Comparison of ENCODE assay signal across 8 cellular contexts in genomic region chr14:89417469-89418225, GRCh38. TPM values are rescaled to one million over a fixed set of nuclear protein-coding genes. Genes with fewer than 3 reads are reported as not detected.
DNase-seq lines count a peak whose midpoint lies in the region; ATAC-seq and TF ChIP-seq lines count a peak whose summit lies in the region.

No MANE protein-coding gene starts in this region.

- ATAC-seq in GM18861 (IDR thresholded peaks at IDR 0.05; ENCODE audit: unreplicated experiment) (peak; percentile 53), HG03066 (IDR thresholded peaks at IDR 0.05; ENCODE audit: low read depth, unreplicated experiment) (peak; percentile 52), lung (ENCODE audit: insufficient read depth, low FRiP score) (peak; percentile 19)

- peaks cover 45% of the 10 kb centered on the region for H3K36me3 Mint-ChIP-seq in dendritic cell treated with granulocyte-macrophage colony-stimulating factor and Interleukin-4, amounts not matched to agents 40 ng/mL and 50 ng/mL, for 4 days (ENCODE audit: low read depth)

- peak overlapping the region; percentile 83 for H3K4me3 Mint-ChIP-seq in dendritic cell treated with granulocyte-macrophage colony-stimulating factor and Interleukin-4, amounts not matched to agents 40 ng/mL and 50 ng/mL, for 4 days

- no peaks in the 10 kb centered on the region for H3K36me3 ChIP-seq in lung (ENCODE audit: control insufficient read depth in 2 of 2, insufficient read depth in 2 of 2, low read length in 2 of 2)

- DNase-seq in AG09319 (ENCODE audit: extremely low read depth, low read depth), result no peak
- DNase-seq in NCI-H460 (ENCODE audit: extremely low read depth, low read depth), result peak; percentile 33
- DNase-seq in activated CD4-positive, alpha-beta T cell treated with anti-CD3 and anti-CD28 coated beads for 4 hours, result peak; percentile 58 to 60
- peak; percentile 63 for DNase-seq in lung (ENCODE audit: low spot score)
- DNase-seq in stimulated activated CD8-positive, alpha-beta memory T cell treated with anti-CD3 and anti-CD28 coated beads, Interleukin-12 subunit alpha, Interleukin-12 subunit beta, amount 100 ng/mL, for 1 hour (ENCODE audit: low read depth), result peak; percentile 32

- H3K9me3 ChIP-seq in lung (ENCODE audit: control insufficient read depth in 2 of 2, insufficient read depth in 1 of 2, low read length in 1 of 2), result no peaks in the 10 kb centered on the region

- H3K4me3 ChIP-seq in lung, result peak overlapping the region; percentile 68

- no peaks in the 10 kb centered on the region for H3K9me3 Mint-ChIP-seq in dendritic cell treated with granulocyte-macrophage colony-stimulating factor and Interleukin-4, amounts not matched to agents 40 ng/mL and 50 ng/mL, for 4 days

- TF ChIP-seq CTCF in AG09319 (IDR thresholded peaks at IDR 0.05; ENCODE audit: low read depth, low read length) (peak; percentile 9), lung (IDR thresholded peaks at IDR 0.05; ENCODE audit: control extremely low read depth, extremely low read depth) (peak; percentile 33)

- intact Hi-C loops in dendritic cell treated with granulocyte-macrophage colony-stimulating factor and Interleukin-4, amounts not matched to agents 40 ng/mL and 50 ng/mL, for 4 days (cut with micrococcal nuclease), result loop anchor here (2.0 to 10.0 kb wide), 6 partner anchors 51 to 497 kb away; no protein-coding TSS in a partner anchor

- peak overlapping the region; percentile 94 for H3K27ac Mint-ChIP-seq in dendritic cell treated with granulocyte-macrophage colony-stimulating factor and Interleukin-4, amounts not matched to agents 40 ng/mL and 50 ng/mL, for 4 days

- no peaks in the 10 kb centered on the region for H3K27me3 ChIP-seq in lung (ENCODE audit: control insufficient read depth, insufficient read depth)

- peak overlapping the region; percentile 96 to 98 for H3K27ac ChIP-seq in lung (ENCODE audit: low read depth in 1 of 2, low read length in 1 of 2)

- H3K4me1 Mint-ChIP-seq in dendritic cell treated with granulocyte-macrophage colony-stimulating factor and Interleukin-4, amounts not matched to agents 40 ng/mL and 50 ng/mL, for 4 days (ENCODE audit: low read depth), result peaks cover 61% of the 10 kb centered on the region

- 1 to 2% methylated on average over 44 to 50 of the region's 50 CpGs for whole genome bisulfite sequencing in lung, 2 donors

- no peaks in the 10 kb centered on the region for H3K27me3 Mint-ChIP-seq in dendritic cell treated with granulocyte-macrophage colony-stimulating factor and Interleukin-4, amounts not matched to agents 40 ng/mL and 50 ng/mL, for 4 days

- peaks cover 10 to 17% of the 10 kb centered on the region in 2 donors for H3K4me1 ChIP-seq in lung (ENCODE audit: control insufficient read depth in 2 of 2, insufficient read depth in 2 of 2, low read length in 2 of 2)

RNA-seq across cellular contexts. Expression of gene FOXN3, which starts 0.6 kb away (rescaled TPM):
- total RNA-seq in NCI-H460 (2014; rRNA removed; shearing (Covaris generic)), result 7.9 and 8.7 TPM in 2 replicates
- polyA plus RNA-seq in NCI-H460 (2014; cell fraction: nucleus; rRNA removed), result 0.63 and 1.0 TPM in 2 replicates
- 10 to 100 TPM; 54.6 to 69.7 TPM for total RNA-seq in lung
- polyA plus RNA-seq in lung, result 10 to 100 TPM; 12.7 to 15.2 TPM
